In genomic region chr1:205354259-205354904, GRCh38 we compare ENCODE assay signal across 8 cellular contexts. TPM values are rescaled to one million over a fixed set of nuclear protein-coding genes. Genes with fewer than 3 reads are reported as not detected.
DNase-seq lines count a peak whose midpoint lies in the region; ATAC-seq and TF ChIP-seq lines count a peak whose summit lies in the region.

No MANE protein-coding gene starts in this region.

- H3K9me3 ChIP-seq in CD4-positive, alpha-beta memory T cell (ENCODE audit: control insufficient read depth in 1 of 2, low read length in 2 of 2) = no peaks in the 10 kb centered on the region
- no peaks in the 10 kb centered on the region for H3K9me3 ChIP-seq in Peyer's patch
- H3K9me3 ChIP-seq in parathyroid adenoma (ENCODE audit: control insufficient read depth, low read length) = no peaks in the 10 kb centered on the region

- TF ChIP-seq CTCF in Peyer's patch (IDR thresholded peaks at IDR 0.05) = peak; percentile 76 to 87 (median 82)
- peak; percentile 73 for TF ChIP-seq CTCF in parathyroid adenoma (IDR thresholded peaks at IDR 0.05)

- H3K9me3 Mint-ChIP-seq in CD4-positive, alpha-beta memory T cell = no peaks in the 10 kb centered on the region

- H2AFZ ChIP-seq in parathyroid adenoma = no peak overlapping the region

- H3K4me2 ChIP-seq in parathyroid adenoma (ENCODE audit: low read length) = no peak overlapping the region

- TF ChIP-seq RAD21 in Ishikawa (IDR thresholded peaks at IDR 0.05; ENCODE audit: low read depth) = peak; percentile 62

- no peaks in the 10 kb centered on the region for H3K4me1 ChIP-seq in CD4-positive, alpha-beta memory T cell (ENCODE audit: insufficient read depth, low read length)
- H3K4me1 ChIP-seq in Peyer's patch = peaks cover 0 to 14% (median 0%) of the 10 kb centered on the region in 4 donors
- H3K4me1 ChIP-seq in parathyroid adenoma = no peaks in the 10 kb centered on the region

- peak; percentile 57 to 70 (median 62) for DNase-seq in CD4-positive, alpha-beta memory T cell
- peak in 2 of 3 donors; percentile 70 to 83 for DNase-seq in Peyer's patch
- peak; percentile 32 for DNase-seq in activated T-helper 1 cell treated with Interleukin-2 at 50 U/mL for 16 hours (ENCODE audit: low read depth)
- peak; percentile 65 for DNase-seq in fibroblast of the conjunctiva (ENCODE audit: low read depth)

- ATAC-seq in GM21786 (IDR thresholded peaks at IDR 0.05; ENCODE audit: unreplicated experiment) = no peak
- no peak for ATAC-seq in GM19035 (IDR thresholded peaks at IDR 0.05; ENCODE audit: unreplicated experiment)

- peaks cover 12 to 16% of the 10 kb centered on the region in 2 donors for H3K27me3 Mint-ChIP-seq in CD4-positive, alpha-beta memory T cell

- H3K27me3 ChIP-seq in CD4-positive, alpha-beta memory T cell (ENCODE audit: insufficient read depth, low read length) = peaks cover 4% of the 10 kb centered on the region
- H3K27me3 ChIP-seq in Peyer's patch (no peaks in the 10 kb centered on the region), parathyroid adenoma (ENCODE audit: control insufficient read depth, insufficient read depth, low read length) (no peaks in the 10 kb centered on the region)

- POLR2A ChIA-PET in CD4-positive, alpha-beta memory T cell (lab: Charles Lee; ENCODE audit: partially characterized antibody) = interaction anchor here (1.0 to 2.1 kb wide), 4 partner anchors 22 to 170 kb away, joined by 3 to 10 read pairs (median 6); no protein-coding TSS in a partner anchor

- no peak overlapping the region for H3K4me3 ChIP-seq in CD4-positive, alpha-beta memory T cell (ENCODE audit: low read length in 2 of 2)
- no peak overlapping the region for H3K4me3 ChIP-seq in Peyer's patch
- no peak overlapping the region for H3K4me3 ChIP-seq in parathyroid adenoma (ENCODE audit: low read depth, low read length)

- TF ChIP-seq POLR2A in Peyer's patch (IDR thresholded peaks at IDR 0.05) = no peak

- H3K4me1 Mint-ChIP-seq in CD4-positive, alpha-beta memory T cell = no peaks in the 10 kb centered on the region

- intact Hi-C loops in CD4-positive, alpha-beta memory T cell (cut with micrococcal nuclease) = loop anchor here (1.0 kb wide), 5 partner anchors 43 to 170 kb away; no protein-coding TSS in a partner anchor

- CTCF ChIA-PET in CD4-positive, alpha-beta memory T cell (lab: Charles Lee; ENCODE audit: partially characterized antibody) = interaction anchor here (0.7 to 4.9 kb wide), 46 partner anchors 8 to 304 kb away, joined by 3 to 96 read pairs (median 5); no protein-coding TSS in a partner anchor

- no peak for TF ChIP-seq EP300 in Ishikawa (IDR thresholded peaks at IDR 0.05; ENCODE audit: borderline replicate concordance)

- H3K36me3 Mint-ChIP-seq in CD4-positive, alpha-beta memory T cell = no peaks in the 10 kb centered on the region

- no peak overlapping the region for H3K4me3 Mint-ChIP-seq in CD4-positive, alpha-beta memory T cell

- H3K27ac ChIP-seq in CD4-positive, alpha-beta memory T cell (ENCODE audit: low read depth, low read length) = no peak overlapping the region
- H3K27ac ChIP-seq in Peyer's patch = peak overlapping the region in 2 of 4 donors; percentile 39 to 76
- no peak overlapping the region for H3K27ac ChIP-seq in parathyroid adenoma

- no peak overlapping the region for H3K27ac Mint-ChIP-seq in CD4-positive, alpha-beta memory T cell

- H3K9ac ChIP-seq in parathyroid adenoma = no peak overlapping the region

- H3K36me3 ChIP-seq in CD4-positive, alpha-beta memory T cell (ENCODE audit: insufficient read depth, low read length) = no peaks in the 10 kb centered on the region
- no peaks in the 10 kb centered on the region for H3K36me3 ChIP-seq in Peyer's patch
- H3K36me3 ChIP-seq in parathyroid adenoma (ENCODE audit: control insufficient read depth, insufficient read depth, low read length) = no peaks in the 10 kb centered on the region

- H3K79me2 ChIP-seq in parathyroid adenoma = no peaks in the 10 kb centered on the region

TF ChIP-seq in Ishikawa, 13 proteins besides CTCF, POLR2A, EP300 and RAD21:
- TF ChIP-seq TCF12 (IDR thresholded peaks at IDR 0.05; ENCODE audit: low read depth) (no peak), ZBTB7A (IDR thresholded peaks at IDR 0.05; ENCODE audit: low read depth) (no peak), EGR1 (IDR thresholded peaks at IDR 0.05) (no peak), FOXM1 (IDR thresholded peaks at IDR 0.05; ENCODE audit: borderline replicate concordance, low read depth) (no peak), CREB1 (IDR thresholded peaks at IDR 0.05; ENCODE audit: low read depth) (no peak), NFIC (IDR thresholded peaks at IDR 0.05) (no peak), CEBPB (IDR thresholded peaks at IDR 0.05) (no peak), YY1 (IDR thresholded peaks at IDR 0.05; ENCODE audit: low read depth) (no peak), TAF1 (IDR thresholded peaks at IDR 0.05; ENCODE audit: low read depth) (no peak), USF1 (IDR thresholded peaks at IDR 0.05) (no peak), TEAD4 (IDR thresholded peaks at IDR 0.05) (no peak), REST (IDR thresholded peaks at IDR 0.05; ENCODE audit: low read depth) (no peak), MAX (IDR thresholded peaks at IDR 0.05) (no peak)
TF ChIP-seq in Ishikawa: peak in this region for 0.

RNA-seq across cellular contexts. Expression of gene KLHDC8A, which starts 2.3 kb away (rescaled TPM):
- not detected for total RNA-seq in CD4-positive, alpha-beta memory T cell
- polyA plus RNA-seq in CD4-positive, alpha-beta memory T cell = not detected
- not detected for total RNA-seq in Peyer's patch

RNA-seq across cellular contexts. Expression of gene NUAK2, which starts 32.8 kb away (rescaled TPM):
- 10 to 100 TPM; 32.5 to 32.8 TPM for total RNA-seq in CD4-positive, alpha-beta memory T cell
- 10 to 100 TPM in 1 of 2 donors, 1 to 10 TPM in 1; 8.5 to 35.7 TPM for polyA plus RNA-seq in CD4-positive, alpha-beta memory T cell
- 10 to 100 TPM; 22.0 to 40.0 (median 30.9) TPM for total RNA-seq in Peyer's patch
